Comparison of ENCODE assay signal across 14 cellular contexts in genomic region chr16:58491-59439, GRCh38. TPM values are rescaled to one million over a fixed set of nuclear protein-coding genes. Genes with fewer than 3 reads are reported as not detected.
DNase-seq lines count a peak whose midpoint lies in the region; ATAC-seq, FAIRE-seq and TF ChIP-seq lines count a peak whose summit lies in the region.
"Had no signal": no experiment of that assay in that cellular context is flagged by ENCODE, and none has a peak within 500 bp of the region (broad histone marks: within the 10 kb centered on the region; RNA-seq: fewer than 3 reads in every experiment).

No MANE protein-coding gene starts in this region.

- intact Hi-C loops in left cardiac atrium (cut with DNase I) (no loop called here), left ventricle myocardium inferior (cut with micrococcal nuclease) (no loop called here), K562 (cut with micrococcal nuclease) (no loop called here)

- H2AK5ac ChIP-seq in mesenchymal stem cell (ENCODE audit: low read length, severe bottlenecking): no peak overlapping the region

- H3K9ac ChIP-seq in K562 (ENCODE audit: insufficient read depth in 1 of 2, low read depth in 2 of 2, low read length in 2 of 2) (peak overlapping the region in 1 of 2 experiments; percentile 53; a peak in 1 of 4 replicates), mesenchymal stem cell (ENCODE audit: low read length) (no peak overlapping the region)

- H3K9me3 Mint-ChIP-seq in type B pancreatic cell: no peaks in the 10 kb centered on the region
- H3K9me3 Mint-ChIP-seq: IgD-negative memory B cell had no signal

- no peaks in the 10 kb centered on the region for H3K4me1 Mint-ChIP-seq in type B pancreatic cell (ENCODE audit: unreplicated experiment)

- peaks cover 21% of the 10 kb centered on the region for H3K79me1 ChIP-seq in mesenchymal stem cell (replicated peaks; ENCODE audit: low read length, poor library complexity, severe bottlenecking)

- no peak for TF ChIP-seq EP300 in K562 (IDR thresholded peaks at IDR 0.05; ENCODE audit: low read length)

- TF ChIP-seq CTCF in left ventricle myocardium inferior (IDR thresholded peaks at IDR 0.05; ENCODE audit: borderline replicate concordance): no peak
- no peak for TF ChIP-seq CTCF in K562 (IDR thresholded peaks at IDR 0.05 in 2 of 3, conservative IDR thresholded peaks at IDR 0.05 in 1 of 3; ENCODE audit: insufficient read depth in 2 of 3, low read depth in 1 of 3, low read length in 3 of 3)
- no peak for TF ChIP-seq CTCF in brain microvascular endothelial cell (IDR thresholded peaks at IDR 0.05; ENCODE audit: low read depth, low read length, missing control alignments)
- TF ChIP-seq CTCF in type B pancreatic cell (conservative IDR thresholded peaks at IDR 0.05): no peak

- no peak for TF ChIP-seq RAD21 in K562 (CRISPR knock-in tag; conservative IDR thresholded peaks at IDR 0.05 in 1 of 2, IDR thresholded peaks at IDR 0.05 in 1 of 2)

- no peak overlapping the region for H3K14ac ChIP-seq in mesenchymal stem cell (ENCODE audit: low read length in 2 of 2)

- H3K27me3 Mint-ChIP-seq in type B pancreatic cell: no peaks in the 10 kb centered on the region
- H3K27me3 Mint-ChIP-seq: IgD-negative memory B cell had no signal

- CTCF ChIA-PET in K562 (lab: Yijun Ruan, JAX; ENCODE audit: low intra/inter-chr PET ratio): no interaction called here

- H2AFZ ChIP-seq in K562 (ENCODE audit: low read depth, low read length) (no peak overlapping the region), mesenchymal stem cell (ENCODE audit: low read depth, low read length) (no peak overlapping the region)

- H3K4me2 ChIP-seq in K562 (ENCODE audit: insufficient read depth, low read length) (no peak overlapping the region), mesenchymal stem cell (ENCODE audit: low read length, poor library complexity, severe bottlenecking) (no peak overlapping the region)
- H3K4me2 ChIP-seq: A549 had no signal

- WGBS in K562 (ENCODE audit: insufficient coverage, low coverage, missing lambda C conversion rate): 92% methylated on average over 26 of the region's 29 CpGs
- WGBS in mesenchymal stem cell: 95% methylated on average over 29 of the region's 29 CpGs

- H3K27ac ChIP-seq in left ventricle myocardium inferior (replicated peaks): no peak overlapping the region
- no peak overlapping the region for H3K27ac ChIP-seq in K562 (ENCODE audit: extremely low read depth, low read depth, low read length)
- H3K27ac ChIP-seq in mesenchymal stem cell (ENCODE audit: low read length, poor library complexity, severe bottlenecking): no peak overlapping the region
- no peak overlapping the region for H3K27ac ChIP-seq in brain microvascular endothelial cell
- H3K27ac ChIP-seq: A549, C4-2B had no signal

- H3K27me3 ChIP-seq in left ventricle myocardium inferior (ENCODE audit: low read depth) (no peaks in the 10 kb centered on the region), K562 (ENCODE audit: control insufficient read depth in 2 of 2, insufficient read depth in 2 of 2, low read length in 2 of 2) (no peaks in the 10 kb centered on the region), mesenchymal stem cell (ENCODE audit: control insufficient read depth in 1 of 2, insufficient read depth in 1 of 2, low read length in 2 of 2) (no peaks in the 10 kb centered on the region), brain microvascular endothelial cell (replicated peaks) (no peaks in the 10 kb centered on the region)

- no peak overlapping the region for H2BK12ac ChIP-seq in mesenchymal stem cell (ENCODE audit: low read length in 2 of 2)

- H3K27ac Mint-ChIP-seq in type B pancreatic cell: no peak overlapping the region

- H2BK120ac ChIP-seq in mesenchymal stem cell (ENCODE audit: low read depth, low read length): no peak overlapping the region

- ATAC-seq in left cardiac atrium: no peak
- ATAC-seq in K562: no peak
- no peak for ATAC-seq in GM19328 (IDR thresholded peaks at IDR 0.05; ENCODE audit: unreplicated experiment)
- ATAC-seq: A549 had no signal

- no peak overlapping the region for H2BK5ac ChIP-seq in mesenchymal stem cell (ENCODE audit: low read depth, low read length, poor library complexity, severe bottlenecking)

- H2BK15ac ChIP-seq in mesenchymal stem cell (ENCODE audit: low read depth, poor library complexity, severe bottlenecking): no peak overlapping the region

- peaks cover 10% of the 10 kb centered on the region for H3K4me1 ChIP-seq in left ventricle myocardium inferior
- peaks cover 5 to 27% of the 10 kb centered on the region in 2 experiments; a peak in 2 of 5 replicates for H3K4me1 ChIP-seq in K562 (replicated peaks in 1 of 2; ENCODE audit: control insufficient read depth in 2 of 2, insufficient read depth in 2 of 2, low read length in 2 of 2)
- H3K4me1 ChIP-seq in mesenchymal stem cell (ENCODE audit: control insufficient read depth, insufficient read depth, low read depth, low read length): peaks cover 5% of the 10 kb centered on the region

- POLR2A ChIA-PET in K562 (lab: Yijun Ruan, JAX): no interaction called here

- peaks cover 86% of the 10 kb centered on the region for H3K36me3 ChIP-seq in left ventricle myocardium inferior
- peaks cover 44% of the 10 kb centered on the region for H3K36me3 ChIP-seq in K562 (ENCODE audit: control insufficient read depth, insufficient read depth, low read length)
- H3K36me3 ChIP-seq in mesenchymal stem cell (ENCODE audit: control insufficient read depth in 1 of 2, insufficient read depth in 2 of 2, low read depth in 1 of 2, low read length in 2 of 2): peaks cover 85% of the 10 kb centered on the region in 2 experiments
- peaks cover 80% of the 10 kb centered on the region for H3K36me3 ChIP-seq in brain microvascular endothelial cell (replicated peaks)

- no peaks in the 10 kb centered on the region; the same call in none of the 2 replicates for H4K20me1 ChIP-seq in K562 (replicated peaks; ENCODE audit: control insufficient read depth, insufficient read depth, low read length)

- H3K9me3 ChIP-seq in left ventricle myocardium inferior (replicated peaks): no peaks in the 10 kb centered on the region
- H3K9me3 ChIP-seq in K562 (replicated peaks; ENCODE audit: control insufficient read depth, insufficient read depth, low read depth, low read length): no peaks in the 10 kb centered on the region
- H3K9me3 ChIP-seq in mesenchymal stem cell (ENCODE audit: control insufficient read depth, low read length): no peaks in the 10 kb centered on the region
- H3K9me3 ChIP-seq: A549, HAP-1 had no signal

- no peak overlapping the region for H3K23ac ChIP-seq in mesenchymal stem cell (ENCODE audit: low read length in 2 of 2)

- in situ Hi-C loops in K562 (cut with MboI): no loop called here
- in situ Hi-C loops in brain microvascular endothelial cell (cut with HindIII; ENCODE audit: low pct_ligation_motif_present, low sequenced_read_pairs): no loop called here

- BruUV-seq in K562 (replicated peaks; lab: Mats Ljungman, UMichigan): no TSS peak

- TF ChIP-seq POLR2A in K562 (conservative IDR thresholded peaks at IDR 0.05): 0 out of 2 replicates have a peak, but pooled peaks have one; percentile 29

- H3K4me3 ChIP-seq in left ventricle myocardium inferior (no peak overlapping the region), K562 (no peak overlapping the region), mesenchymal stem cell (ENCODE audit: insufficient read depth in 1 of 2, low read depth in 1 of 2, low read length in 2 of 2) (no peak overlapping the region), brain microvascular endothelial cell (ENCODE audit: low read depth, low read length) (no peak overlapping the region)
- H3K4me3 ChIP-seq: A549, HAP-1 had no signal

- H3K9me1 ChIP-seq in K562 (ENCODE audit: control insufficient read depth, insufficient read depth, low read length): peaks cover 2% of the 10 kb centered on the region

- H3K4me3 Mint-ChIP-seq in type B pancreatic cell: no peak overlapping the region
- H3K4me3 Mint-ChIP-seq: IgD-negative memory B cell had no signal

- H4K91ac ChIP-seq in mesenchymal stem cell (ENCODE audit: low read length): no peak overlapping the region

- peak; percentile 21 for DNase-seq in left cardiac atrium
- DNase-seq in left ventricle myocardium inferior: no peak
- no peak for DNase-seq in K562 (ENCODE audit: extremely low read depth in 1 of 4, low spot score in 3 of 4)
- DNase-seq in mesenchymal stem cell: no peak
- no peak for DNase-seq in brain microvascular endothelial cell
- no peak for DNase-seq in type B pancreatic cell (ENCODE audit: extremely low spot score, unreplicated experiment)
- DNase-seq in NK-92 treated with Interleukin-12 subunit alpha and Interleukin-12 subunit beta, amount 100 ng/mL, for 24 hours (lab: John Stamatoyannopoulos, UW): no peak
- DNase-seq: NCI-H187, NCI-H69 had no signal

- H3K36me3 Mint-ChIP-seq in type B pancreatic cell: peaks cover 10% of the 10 kb centered on the region
- H3K36me3 Mint-ChIP-seq: IgD-negative memory B cell had no signal

- no peak overlapping the region for H3K18ac ChIP-seq in mesenchymal stem cell (ENCODE audit: low read depth in 1 of 2, low read length in 2 of 2)

- FAIRE-seq in K562 (lab: Jason Lieb, UNC): no peak
- FAIRE-seq: A549 had no signal

- peaks cover 22% of the 10 kb centered on the region for H3K79me2 ChIP-seq in K562 (ENCODE audit: control insufficient read depth, insufficient read depth, low read length)

- peak overlapping the region; percentile 3 for H4K8ac ChIP-seq in mesenchymal stem cell (ENCODE audit: low read length)

- no peak overlapping the region for H3K4ac ChIP-seq in mesenchymal stem cell (ENCODE audit: low read depth in 1 of 2, low read length in 2 of 2)

RNA-seq across cellular contexts. Expression of gene SNRNP25, which starts 5.1 kb away (rescaled TPM):
- total RNA-seq in left cardiac atrium: 10 to 100 TPM; 54.7 to 56.9 TPM
- 71.2 TPM for total RNA-seq in left ventricle myocardium inferior
- 58.7 and 108 TPM in 2 replicates for total RNA-seq in K562 (2011; cell fraction: chromatin; rRNA removed; ENCODE audit: low replicate concordance)
- 59.2 and 64.4 TPM in 2 replicates for total RNA-seq in K562 (2011; cell fraction: nucleolus; rRNA removed)
- total RNA-seq in K562 (2011; cell fraction: nucleoplasm; rRNA removed): 61.2 and 70.4 TPM in 2 replicates
- 176 and 178 TPM in 2 replicates for total RNA-seq in K562 (2014; rRNA removed)
- 78.8 and 107 TPM in 2 replicates for total RNA-seq in K562 (2014; rRNA removed; fragmentation: Illumina TruSeq; extraction: Trizol)
- 106 and 108 TPM in 2 replicates for total RNA-seq in K562 (2015; rRNA removed; fragmentation: Illumina TruSeq; extraction: Trizol)
- total RNA-seq in K562 (2021): 123 and 124 TPM in 2 replicates
- polyA plus RNA-seq in K562 (2011; rRNA removed): 116 and 117 TPM in 2 replicates
- polyA plus RNA-seq in K562 (2011; cell fraction: cytosol; rRNA removed): 102 and 106 TPM in 2 replicates
- 107 and 113 TPM in 2 replicates for polyA plus RNA-seq in K562 (2011; cell fraction: nucleus; rRNA removed)
- polyA plus RNA-seq in K562 (2012): 70.9 and 149 TPM in 2 replicates
- 103 and 132 TPM in 2 replicates for polyA plus RNA-seq in K562 (2014; fragmentation: Illumina TruSeq; extraction: Trizol)
- polyA plus RNA-seq in K562 (2014; fragmentation: Nextera tagmentation; extraction: Ambion mirVana): 10 to 100 TPM; 59.0 to 61.5 TPM
- polyA plus RNA-seq in K562 (2014; rRNA removed): 122 and 154 TPM in 2 replicates
- polyA minus RNA-seq in K562 (2011; rRNA and poly(A)+ RNA removed): 48.3 and 52.8 TPM in 2 replicates
- 20.9 and 31.3 TPM in 2 replicates for polyA minus RNA-seq in K562 (2011; cell fraction: cytosol; rRNA and poly(A)+ RNA removed)
- 18.3 and 31.3 TPM in 2 replicates for polyA minus RNA-seq in K562 (2011; cell fraction: nucleus; rRNA and poly(A)+ RNA removed)
- polyA plus RNA-seq in mesenchymal stem cell (2013, experiment 1 of 2): 22.6 TPM
- polyA plus RNA-seq in mesenchymal stem cell (2013, experiment 2 of 2): 24.2 TPM
- total RNA-seq in type B pancreatic cell (ENCODE audit: low replicate concordance): 38.5 and 48.7 TPM in 2 replicates

RNA-seq across cellular contexts. Expression of gene POLR3K, which starts 5.4 kb away (rescaled TPM):
- total RNA-seq in left cardiac atrium: 10 to 100 TPM; 11.4 to 11.7 TPM
- total RNA-seq in left ventricle myocardium inferior: 11.7 TPM
- total RNA-seq in K562 (2011; cell fraction: chromatin; rRNA removed; ENCODE audit: low replicate concordance): 53.1 and 79.0 TPM in 2 replicates
- 47.2 and 48.0 TPM in 2 replicates for total RNA-seq in K562 (2011; cell fraction: nucleolus; rRNA removed)
- total RNA-seq in K562 (2011; cell fraction: nucleoplasm; rRNA removed): 66.1 and 91.1 TPM in 2 replicates
- 62.7 and 65.7 TPM in 2 replicates for total RNA-seq in K562 (2014; rRNA removed)
- total RNA-seq in K562 (2014; rRNA removed; fragmentation: Illumina TruSeq; extraction: Trizol): 46.3 and 53.5 TPM in 2 replicates
- 42.1 and 43.7 TPM in 2 replicates for total RNA-seq in K562 (2015; rRNA removed; fragmentation: Illumina TruSeq; extraction: Trizol)
- total RNA-seq in K562 (2021): 86.7 and 90.9 TPM in 2 replicates
- polyA plus RNA-seq in K562 (2011; rRNA removed): 86.0 and 95.2 TPM in 2 replicates
- 138 TPM in 2 replicates for polyA plus RNA-seq in K562 (2011; cell fraction: cytosol; rRNA removed)
- polyA plus RNA-seq in K562 (2011; cell fraction: nucleus; rRNA removed): 48.9 and 51.4 TPM in 2 replicates
- polyA plus RNA-seq in K562 (2012): 55.3 and 115 TPM in 2 replicates
- 68.2 and 81.3 TPM in 2 replicates for polyA plus RNA-seq in K562 (2014; fragmentation: Illumina TruSeq; extraction: Trizol)
- 100 to 1,000 TPM; 304 to 315 TPM for polyA plus RNA-seq in K562 (2014; fragmentation: Nextera tagmentation; extraction: Ambion mirVana)
- 120 and 135 TPM in 2 replicates for polyA plus RNA-seq in K562 (2014; rRNA removed)
- 81.3 and 98.4 TPM in 2 replicates for polyA minus RNA-seq in K562 (2011; rRNA and poly(A)+ RNA removed)
- polyA minus RNA-seq in K562 (2011; cell fraction: cytosol; rRNA and poly(A)+ RNA removed): 37.8 and 43.4 TPM in 2 replicates
- polyA minus RNA-seq in K562 (2011; cell fraction: nucleus; rRNA and poly(A)+ RNA removed): 17.2 and 28.0 TPM in 2 replicates
- polyA plus RNA-seq in mesenchymal stem cell (2013, experiment 1 of 2): 8.4 TPM
- polyA plus RNA-seq in mesenchymal stem cell (2013, experiment 2 of 2): 8.7 TPM
- 12.6 and 17.6 TPM in 2 replicates for total RNA-seq in type B pancreatic cell (ENCODE audit: low replicate concordance)

RNA-seq across cellular contexts. Expression of gene RHBDF1, which starts 13.7 kb away (rescaled TPM):
- total RNA-seq in left cardiac atrium (10 to 100 TPM; 15.5 to 22.1 TPM), left ventricle myocardium inferior (24.4 TPM), K562 (2014; rRNA removed) (4.5 and 5.9 TPM in 2 replicates), K562 (2014; rRNA removed; fragmentation: Illumina TruSeq; extraction: Trizol) (1.2 and 1.3 TPM in 2 replicates), K562 (2015; rRNA removed; fragmentation: Illumina TruSeq; extraction: Trizol) (1.2 and 1.6 TPM in 2 replicates), K562 (2021) (6.9 and 7.1 TPM in 2 replicates), type B pancreatic cell (ENCODE audit: low replicate concordance) (25.3 and 27.3 TPM in 2 replicates)
- total RNA-seq in K562 (2011; cell fraction: chromatin; rRNA removed; ENCODE audit: low replicate concordance): 63.2 and 128 TPM in 2 replicates
- total RNA-seq in K562 (2011; cell fraction: nucleolus; rRNA removed): 70.9 and 80.0 TPM in 2 replicates
- 60.5 TPM in 2 replicates for total RNA-seq in K562 (2011; cell fraction: nucleoplasm; rRNA removed)
- polyA plus RNA-seq in K562 (2011; rRNA removed) (8.2 and 20.0 TPM in 2 replicates), K562 (2014; fragmentation: Illumina TruSeq; extraction: Trizol) (4.2 and 5.5 TPM in 2 replicates), K562 (2014; fragmentation: Nextera tagmentation; extraction: Ambion mirVana) (1 to 10 TPM; 1.0 to 2.0 TPM), K562 (2014; rRNA removed) (6.0 and 6.9 TPM in 2 replicates)
- 9.3 and 10.9 TPM in 2 replicates for polyA plus RNA-seq in K562 (2011; cell fraction: cytosol; rRNA removed)
- polyA plus RNA-seq in K562 (2011; cell fraction: nucleus; rRNA removed): 210 and 244 TPM in 2 replicates
- polyA plus RNA-seq in K562 (2012): 3.0 and 13.0 TPM in 2 replicates
- polyA minus RNA-seq in K562 (2011; rRNA and poly(A)+ RNA removed): 2.7 and 4.6 TPM in 2 replicates
- 3.7 and 10.0 TPM in 2 replicates for polyA minus RNA-seq in K562 (2011; cell fraction: cytosol; rRNA and poly(A)+ RNA removed)
- 15.8 and 22.8 TPM in 2 replicates for polyA minus RNA-seq in K562 (2011; cell fraction: nucleus; rRNA and poly(A)+ RNA removed)
- polyA plus RNA-seq in mesenchymal stem cell (2013, experiment 1 of 2): 73.8 TPM
- polyA plus RNA-seq in mesenchymal stem cell (2013, experiment 2 of 2): 69.6 TPM
- polyA plus RNA-seq: IgD-negative memory B cell had no signal

RNA-seq across cellular contexts. Expression of gene MPG, which starts 19.3 kb away (rescaled TPM):
- 10 to 100 TPM; 29.9 to 40.2 TPM for total RNA-seq in left cardiac atrium
- total RNA-seq in left ventricle myocardium inferior: 44.5 TPM
- 6.3 and 35.1 TPM in 2 replicates for total RNA-seq in K562 (2011; cell fraction: chromatin; rRNA removed; ENCODE audit: low replicate concordance)
- total RNA-seq in K562 (2011; cell fraction: nucleolus; rRNA removed): 52.2 and 54.0 TPM in 2 replicates
- 26.0 and 30.7 TPM in 2 replicates for total RNA-seq in K562 (2011; cell fraction: nucleoplasm; rRNA removed)
- total RNA-seq in K562 (2014; rRNA removed): 192 and 226 TPM in 2 replicates
- total RNA-seq in K562 (2014; rRNA removed; fragmentation: Illumina TruSeq; extraction: Trizol): 5.0 and 6.1 TPM in 2 replicates
- total RNA-seq in K562 (2015; rRNA removed; fragmentation: Illumina TruSeq; extraction: Trizol): 47.1 and 52.8 TPM in 2 replicates
- total RNA-seq in K562 (2021): 80.1 and 81.9 TPM in 2 replicates
- 36.2 and 52.2 TPM in 2 replicates for polyA plus RNA-seq in K562 (2011; rRNA removed)
- 102 and 222 TPM in 2 replicates for polyA plus RNA-seq in K562 (2011; cell fraction: cytosol; rRNA removed)
- 38.8 and 51.3 TPM in 2 replicates for polyA plus RNA-seq in K562 (2011; cell fraction: nucleus; rRNA removed)
- 46.7 and 91.8 TPM in 2 replicates for polyA plus RNA-seq in K562 (2012)
- polyA plus RNA-seq in K562 (2014; fragmentation: Illumina TruSeq; extraction: Trizol): 21.1 and 55.2 TPM in 2 replicates
- 1 to 10 TPM in 1 of 2 experiments, under 1 TPM in 1; 0.42 to 2.2 TPM for polyA plus RNA-seq in K562 (2014; fragmentation: Nextera tagmentation; extraction: Ambion mirVana)
- 138 and 214 TPM in 2 replicates for polyA plus RNA-seq in K562 (2014; rRNA removed)
- polyA minus RNA-seq in K562 (2011; rRNA and poly(A)+ RNA removed): 5.7 and 7.4 TPM in 2 replicates
- polyA minus RNA-seq in K562 (2011; cell fraction: cytosol; rRNA and poly(A)+ RNA removed): 34.4 and 54.7 TPM in 2 replicates
- 15.9 and 16.8 TPM in 2 replicates for polyA minus RNA-seq in K562 (2011; cell fraction: nucleus; rRNA and poly(A)+ RNA removed)
- polyA plus RNA-seq in mesenchymal stem cell (2013, experiment 1 of 2): 156 TPM
- polyA plus RNA-seq in mesenchymal stem cell (2013, experiment 2 of 2): 156 TPM
- 38.0 and 40.0 TPM in 2 replicates for total RNA-seq in type B pancreatic cell (ENCODE audit: low replicate concordance)
